ENCODE assay signal across 2 cellular contexts in genomic region chr12:82648510-82648909, GRCh38.
TF ChIP-seq lines count a peak whose summit lies in the region.

No MANE protein-coding gene starts in this region.

TF ChIP-seq in HCT116, 20 proteins besides CTCF, POLR2A, EP300 and RAD21 (continued from another document):
- TF ChIP-seq MAX (IDR thresholded peaks at IDR 0.05) (no peak), JUND (IDR thresholded peaks at IDR 0.05) (no peak), YY1 (IDR thresholded peaks at IDR 0.05; ENCODE audit: extremely low read depth, insufficient replicate concordance, low read depth, low read length) (no peak), ZFX (IDR thresholded peaks at IDR 0.05) (no peak), ELF1 (IDR thresholded peaks at IDR 0.05; ENCODE audit: borderline replicate concordance, low read depth) (no peak), EZH2phosphoT487 (IDR thresholded peaks at IDR 0.05; ENCODE audit: borderline replicate concordance) (no peak), FOSL1 (IDR thresholded peaks at IDR 0.05; ENCODE audit: low read depth) (no peak), TCF7L2 (IDR thresholded peaks at IDR 0.05; ENCODE audit: borderline replicate concordance, extremely low read depth, insufficient read depth, insufficient read length) (no peak)

TF ChIP-seq in HepG2, 621 proteins besides CTCF, POLR2A, EP300 and RAD21 (continued from another document):
- no peak for TF ChIP-seq NR2F1 (CRISPR knock-in tag; IDR thresholded peaks at IDR 0.05)
- no peak for TF ChIP-seq GATAD2A (CRISPR knock-in tag; IDR thresholded peaks at IDR 0.05)
- TF ChIP-seq PCBP1 (IDR thresholded peaks at IDR 0.05; ENCODE audit: borderline replicate concordance, low read depth, low read length), result no peak
- no peak for TF ChIP-seq ZNF776 (CRISPR knock-in tag; IDR thresholded peaks at IDR 0.05)
- no peak for TF ChIP-seq XRCC5 (optimal IDR thresholded peaks at IDR 0.05; ENCODE audit: low read length)
- TF ChIP-seq ZNF770 (CRISPR knock-in tag; IDR thresholded peaks at IDR 0.05), result no peak
- TF ChIP-seq ZC3H13 (CRISPR knock-in tag; IDR thresholded peaks at IDR 0.05), result no peak
- no peak for TF ChIP-seq SMAD1 (CRISPR knock-in tag; IDR thresholded peaks at IDR 0.05; ENCODE audit: borderline replicate concordance, low read depth)
- no peak for TF ChIP-seq ZFP90 (CRISPR knock-in tag; IDR thresholded peaks at IDR 0.05; ENCODE audit: borderline replicate concordance)
